ENCODE assay signal across 9 cellular contexts in genomic region chr3:130896101-130896500, GRCh38. TPM values are rescaled to one million over a fixed set of nuclear protein-coding genes. Genes with fewer than 3 reads are reported as not detected.
DNase-seq lines count a peak whose midpoint lies in the region; ATAC-seq and TF ChIP-seq lines count a peak whose summit lies in the region.
"Had no signal": no experiment of that assay in that cellular context is flagged by ENCODE, and none has a peak within 500 bp of the region (broad histone marks: within the 10 kb centered on the region; RNA-seq: fewer than 3 reads in every experiment).

No MANE protein-coding gene starts in this region.

- no peak for DNase-seq in cardiac muscle cell (ENCODE audit: low read depth in 1 of 2, low spot score in 1 of 2)
- no peak for DNase-seq in left cardiac atrium
- DNase-seq in T-cell, result no peak
- no peak for DNase-seq in endodermal cell
- no peak for DNase-seq in stimulated activated effector memory CD8-positive, alpha-beta T cell treated with anti-CD3 and anti-CD28 coated beads, Interleukin-12 subunit alpha, Interleukin-12 subunit beta, amount 100 ng/mL, for 72 hours (ENCODE audit: low spot score in 2 of 2)
- DNase-seq in KG1 (lab: John Stamatoyannopoulos, UW), result no peak
- DNase-seq: EL had no signal

- H3K27me3 Mint-ChIP-seq in T-cell (no peaks in the 10 kb centered on the region), endodermal cell (ENCODE audit: insufficient read depth) (no peaks in the 10 kb centered on the region)

- CTCF ChIA-PET in T-cell (lab: Charles Lee), result interaction anchor here in 1 of 2 donors (3.5 kb wide), 1 partner anchor 136 kb away, joined by 27 read pairs; no protein-coding TSS in a partner anchor

- H3K27ac ChIP-seq in cardiac muscle cell, result no peak overlapping the region
- H3K27ac ChIP-seq in endodermal cell (ENCODE audit: low read depth, low read length), result no peak overlapping the region

- H3K27me3 ChIP-seq in cardiac muscle cell (no peaks in the 10 kb centered on the region), endodermal cell (ENCODE audit: control insufficient read depth, insufficient read depth, low read length, poor library complexity, severe bottlenecking) (no peaks in the 10 kb centered on the region)

- H3K36me3 ChIP-seq in cardiac muscle cell (no peaks in the 10 kb centered on the region), endodermal cell (ENCODE audit: control insufficient read depth, insufficient read depth, low read length) (no peaks in the 10 kb centered on the region)

- ATAC-seq in left cardiac atrium, result no peak
- ATAC-seq in T-cell (replicated peaks in 1 of 4), result no peak
- ATAC-seq in stimulated activated effector memory CD8-positive, alpha-beta T cell treated with anti-CD3 and anti-CD28 coated beads, Interleukin-12 subunit alpha, Interleukin-12 subunit beta, amount 100 ng/mL, for 72 hours, result peak; percentile 27
- ATAC-seq in HG03565 (IDR thresholded peaks at IDR 0.05; ENCODE audit: unreplicated experiment), result no peak
- ATAC-seq in GM18511 (IDR thresholded peaks at IDR 0.05; ENCODE audit: unreplicated experiment), result no peak

- POLR2A ChIA-PET in T-cell (lab: Charles Lee), result interaction anchor here in 1 of 2 donors (0.6 kb wide), 1 partner anchor 619 kb away, joined by 3 read pairs; no protein-coding TSS in a partner anchor

- H3K9ac ChIP-seq in endodermal cell (ENCODE audit: extremely low read depth, low read length, poor library complexity, severe bottlenecking), result peak overlapping the region; percentile 49

- H3K4me1 Mint-ChIP-seq in T-cell, result peaks cover 39 to 63% (median 55%) of the 10 kb centered on the region in 3 donors
- peaks cover 54% of the 10 kb centered on the region for H3K4me1 Mint-ChIP-seq in endodermal cell
- peaks cover 34% of the 10 kb centered on the region for H3K4me1 Mint-ChIP-seq in stimulated activated effector memory CD8-positive, alpha-beta T cell treated with anti-CD3 and anti-CD28 coated beads, Interleukin-12 subunit alpha, Interleukin-12 subunit beta, amount 100 ng/mL, for 72 hours

- H3K4me3 ChIP-seq in cardiac muscle cell, result peak overlapping the region; percentile 98
- H3K4me3 ChIP-seq in endodermal cell (ENCODE audit: low read length), result peak overlapping the region; percentile 97

- peaks cover 17% of the 10 kb centered on the region for H3K4me1 ChIP-seq in cardiac muscle cell (ENCODE audit: low read depth)
- H3K4me1 ChIP-seq in endodermal cell (ENCODE audit: control insufficient read depth, insufficient read depth, low read length), result peaks cover 9% of the 10 kb centered on the region

- H3K4me3 Mint-ChIP-seq in T-cell (peak overlapping the region; percentile 94 to 96 (median 96)), endodermal cell (peak overlapping the region; percentile 96)
- H3K4me3 Mint-ChIP-seq in stimulated activated effector memory CD8-positive, alpha-beta T cell treated with anti-CD3 and anti-CD28 coated beads, Interleukin-12 subunit alpha, Interleukin-12 subunit beta, amount 100 ng/mL, for 72 hours, result peak overlapping the region; percentile 91

- intact Hi-C loops in left cardiac atrium (cut with DNase I), result no loop called here

- H3K9me3 Mint-ChIP-seq in T-cell (no peaks in the 10 kb centered on the region), endodermal cell (no peaks in the 10 kb centered on the region)
- no peaks in the 10 kb centered on the region for H3K9me3 Mint-ChIP-seq in stimulated activated effector memory CD8-positive, alpha-beta T cell treated with anti-CD3 and anti-CD28 coated beads, Interleukin-12 subunit alpha, Interleukin-12 subunit beta, amount 100 ng/mL, for 72 hours

- 64% methylated on average over 3 of the region's 4 CpGs; no CpG with 5 or more reads in 1 of the 2 experiments for WGBS in endodermal cell (ENCODE audit: insufficient coverage in 1 of 2, insufficient read length in 1 of 2), 2 experiments

- TF ChIP-seq CTCF in cardiac muscle cell (IDR thresholded peaks at IDR 0.05; ENCODE audit: low read depth, low read length) (no peak), endodermal cell (conservative IDR thresholded peaks at IDR 0.05) (no peak)

- H3K36me3 Mint-ChIP-seq in T-cell (no peaks in the 10 kb centered on the region), endodermal cell (ENCODE audit: low read depth) (no peaks in the 10 kb centered on the region)
- H3K36me3 Mint-ChIP-seq in stimulated activated effector memory CD8-positive, alpha-beta T cell treated with anti-CD3 and anti-CD28 coated beads, Interleukin-12 subunit alpha, Interleukin-12 subunit beta, amount 100 ng/mL, for 72 hours, result no peaks in the 10 kb centered on the region

- H3K27ac Mint-ChIP-seq in T-cell, result no peak overlapping the region
- no peak overlapping the region for H3K27ac Mint-ChIP-seq in endodermal cell
- H3K27ac Mint-ChIP-seq in stimulated activated effector memory CD8-positive, alpha-beta T cell treated with anti-CD3 and anti-CD28 coated beads, Interleukin-12 subunit alpha, Interleukin-12 subunit beta, amount 100 ng/mL, for 72 hours, result peak overlapping the region; percentile 97

- H3K9me3 ChIP-seq in cardiac muscle cell (ENCODE audit: low read depth) (no peaks in the 10 kb centered on the region), endodermal cell (ENCODE audit: control insufficient read depth, low read length) (no peaks in the 10 kb centered on the region)

RNA-seq across cellular contexts. Expression of gene ATP2C1, which starts 2.2 kb away (rescaled TPM):
- total RNA-seq in cardiac muscle cell (31.5 and 32.9 TPM in 2 replicates), left cardiac atrium (10 to 100 TPM; 51.0 to 51.9 TPM), T-cell (10 to 100 TPM; 36.4 to 60.1 (median 42.6) TPM), endodermal cell (10 to 100 TPM; 76.8 to 81.3 TPM)
- polyA plus RNA-seq in cardiac muscle cell, result 31.4 and 35.1 TPM in 2 replicates
- polyA plus RNA-seq in endodermal cell (2013, experiment 1 of 2), result 71.9 TPM
- 59.1 TPM for polyA plus RNA-seq in endodermal cell (2013, experiment 2 of 2)
